ENCODE assay signal across 8 cellular contexts in genomic region chr11:62771144-62772021, GRCh38. TPM values are rescaled to one million over a fixed set of nuclear protein-coding genes. Genes with fewer than 3 reads are reported as not detected.
DNase-seq lines count a peak whose midpoint lies in the region; ATAC-seq, FAIRE-seq and TF ChIP-seq lines count a peak whose summit lies in the region.

Gene TAF6L (plus strand): TSS chr11:62771396. CDS start chr11:62775784, 4,388 bp downstream.

- H3K27me3 ChIP-seq in breast epithelium (no peaks in the 10 kb centered on the region), small intestine (ENCODE audit: control insufficient read depth in 2 of 2, insufficient read depth in 2 of 2, low read length in 2 of 2) (no peaks in the 10 kb centered on the region)

- intact Hi-C loops in breast epithelium (cut with DNase I; ENCODE audit: low total_unique reads) = no loop called here

- H3K27ac ChIP-seq in A549 = peak within 1 kb of the TSS; percentile 93 to 94
- peak within 1 kb of the TSS; percentile 84 for H3K27ac ChIP-seq in VCaP
- peak within 1 kb of the TSS; percentile 94 to 98 for H3K27ac ChIP-seq in breast epithelium
- H3K27ac ChIP-seq in small intestine (ENCODE audit: low read depth in 1 of 2, low read length in 1 of 2) = peak within 1 kb of the TSS; percentile 83 to 96

- TF ChIP-seq RAD21 in A549 (conservative IDR thresholded peaks at IDR 0.05 in 1 of 2, IDR thresholded peaks at IDR 0.05 in 1 of 2) = no peak

- peak; percentile 55 for TF ChIP-seq POLR2A in A549 (IDR thresholded peaks at IDR 0.05; ENCODE audit: low read length)
- no peak for TF ChIP-seq POLR2A in breast epithelium (IDR thresholded peaks at IDR 0.05)

- H3K4me3 ChIP-seq in A549 (peak within 1 kb of the TSS; percentile 78), breast epithelium (peak within 1 kb of the TSS; percentile 60 to 88 (median 68)), small intestine (ENCODE audit: low read depth in 1 of 2, low read length in 2 of 2) (peak within 1 kb of the TSS; percentile 58 to 63)

- CTCF ChIA-PET in A549 (lab: Yijun Ruan, JAX) = interaction anchor here (0.7 to 13.8 kb wide), 6 partner anchors 10 to 159 kb away, joined by 3 to 211 read pairs (median 4); partner anchors contain the start of genes POLR2G and TMEM179B

- FAIRE-seq in A549 (lab: Jason Lieb, UNC) = no peak
- FAIRE-seq in small intestine (lab: Jason Lieb, UNC) = no peak

- 2% methylated on average over 40 of the region's 60 CpGs for WGBS in A549 (ENCODE audit: missing lambda C conversion rate)
- 2 to 3% (median 2%) methylated on average over 49 to 60 of the region's 60 CpGs for WGBS in small intestine, 3 donors

- peak within 1 kb of the TSS; percentile 75 for H3K4me2 ChIP-seq in A549

- no peak for TF ChIP-seq EP300 in A549 (IDR thresholded peaks at IDR 0.05)

- H3K9me3 ChIP-seq in A549 (no peaks in the 10 kb centered on the region), breast epithelium (no peaks in the 10 kb centered on the region), small intestine (ENCODE audit: control insufficient read depth, low read depth) (no peaks in the 10 kb centered on the region)

- H3K4me1 ChIP-seq in A549 (peaks cover 15% of the 10 kb centered on the region), breast epithelium (peaks cover 8 to 9% of the 10 kb centered on the region in 2 donors), small intestine (ENCODE audit: control insufficient read depth in 2 of 2, insufficient read depth in 1 of 2, low read depth in 1 of 2, low read length in 1 of 2) (peaks cover 0 to 3% of the 10 kb centered on the region in 2 donors)

- peak; percentile 97 to 98 for DNase-seq in A549 (ENCODE audit: low read depth in 1 of 2, low spot score in 1 of 2)
- DNase-seq in NCI-H2171 (lab: John Stamatoyannopoulos, UW) = peak; percentile 97
- DNase-seq in breast epithelium (ENCODE audit: low spot score in 2 of 2) = peak; percentile 98 to 99
- peak; percentile 99 for DNase-seq in iPS-NIHi11 (ENCODE audit: low spot score)
- peak; percentile 99 for DNase-seq in small intestine

- H3K36me3 ChIP-seq in breast epithelium (peaks cover 1% of the 10 kb centered on the region), small intestine (ENCODE audit: control insufficient read depth in 2 of 2, insufficient read depth in 2 of 2, low read length in 2 of 2) (peaks cover 7 to 9% of the 10 kb centered on the region in 2 donors)

- peak; percentile 96 to 97 for ATAC-seq in A549
- ATAC-seq in GM18861 (IDR thresholded peaks at IDR 0.05; ENCODE audit: unreplicated experiment) = peak; percentile 75
- peak; percentile 69 for ATAC-seq in HG03097 (IDR thresholded peaks at IDR 0.05; ENCODE audit: low FRiP score, unreplicated experiment)

- POLR2A ChIA-PET in A549 (lab: Yijun Ruan, JAX) = interaction anchor here (0.5 to 6.8 kb wide), 12 partner anchors 9 to 180 kb away, joined by 3 to 63 read pairs (median 6); partner anchors contain the start of genes B3GAT3, C11orf98, CSKMT and HNRNPUL2

- no peak for TF ChIP-seq CTCF in A549 (IDR thresholded peaks at IDR 0.05)
- no peak for TF ChIP-seq CTCF in VCaP (conservative IDR thresholded peaks at IDR 0.05)
- TF ChIP-seq CTCF in breast epithelium (IDR thresholded peaks at IDR 0.05) = no peak

TF ChIP-seq in A549, 52 proteins besides CTCF, POLR2A, EP300 and RAD21:
- no peak for TF ChIP-seq CEBPB (IDR thresholded peaks at IDR 0.05)
- TF ChIP-seq JUN (IDR thresholded peaks at IDR 0.05) = peak; percentile 52 to 76; a peak in 4 of 5 replicates
- 0 out of 2 replicates have a peak, but pooled peaks have one; percentile 48 for TF ChIP-seq PHF8 (IDR thresholded peaks at IDR 0.05; ENCODE audit: borderline replicate concordance, low read depth)
- 0 out of 3 replicates have a peak, but pooled peaks have one; percentile 50 for TF ChIP-seq BCL3 (IDR thresholded peaks at IDR 0.05)
- TF ChIP-seq SREBF2 (IDR thresholded peaks at IDR 0.05) = no peak
- TF ChIP-seq EHF (CRISPR knock-in tag; IDR thresholded peaks at IDR 0.05) = no peak
- TF ChIP-seq CHD4 (IDR thresholded peaks at IDR 0.05; ENCODE audit: borderline replicate concordance) = 0 out of 2 replicates have a peak, but pooled peaks have one; percentile 31
- peak; percentile 94 for TF ChIP-seq MAZ (IDR thresholded peaks at IDR 0.05; ENCODE audit: borderline replicate concordance, low read depth, low read length)
- TF ChIP-seq RCOR1 (IDR thresholded peaks at IDR 0.05; ENCODE audit: low read depth, low read length) = 0 out of 2 replicates have a peak, but pooled peaks have one; percentile 78
- TF ChIP-seq CBX8 (IDR thresholded peaks at IDR 0.05) = no peak
- TF ChIP-seq TP53 (CRISPR knock-in tag; IDR thresholded peaks at IDR 0.05) = peak; percentile 3; the same call in 1 of the 2 replicates
- no peak for TF ChIP-seq NPAS2 (CRISPR knock-in tag; IDR thresholded peaks at IDR 0.05; ENCODE audit: borderline replicate concordance)
- no peak for TF ChIP-seq ZSCAN20 (CRISPR knock-in tag; IDR thresholded peaks at IDR 0.05)
- peak; percentile 96 for TF ChIP-seq USF2 (IDR thresholded peaks at IDR 0.05)
- TF ChIP-seq HDAC2 (IDR thresholded peaks at IDR 0.05) = peak; percentile 87
- TF ChIP-seq KDM1A (IDR thresholded peaks at IDR 0.05; ENCODE audit: low read depth) = peak; percentile 96
- peak; percentile 42 for TF ChIP-seq CHD2 (IDR thresholded peaks at IDR 0.05; ENCODE audit: low read length, partially characterized antibody)
- TF ChIP-seq GATA3 (IDR thresholded peaks at IDR 0.05; ENCODE audit: borderline replicate concordance) = peak; percentile 16
- TF ChIP-seq PBX3 (IDR thresholded peaks at IDR 0.05) = no peak
- peak; percentile 61; the same call in 1 of the 2 replicates for TF ChIP-seq E2F6 (IDR thresholded peaks at IDR 0.05; ENCODE audit: borderline replicate concordance, low read depth)
- peak; percentile 79 for TF ChIP-seq MAX (IDR thresholded peaks at IDR 0.05)

RNA-seq across cellular contexts. Expression of gene TAF6L, which starts in this region (rescaled TPM):
- polyA plus RNA-seq in A549 (2011; rRNA removed) = 14.0 and 17.5 TPM in 2 replicates
- 21.2 and 24.5 TPM in 2 replicates for polyA plus RNA-seq in A549 (2012; cell fraction: cytosol; rRNA removed)
- 87.4 and 96.2 TPM in 2 replicates for polyA plus RNA-seq in A549 (2012; cell fraction: nucleus; rRNA removed)
- polyA plus RNA-seq in A549 (2017; fragmentation: RNase III; extraction: RNeasy Plus Mini Kit Qiagen cat#74134 plus additional on column Dnase treatment) = 20.8 to 23.5 TPM (median 22.7 TPM) in 3 replicates
- 21.0 and 26.0 TPM in 2 replicates for polyA minus RNA-seq in A549 (2011; rRNA and poly(A)+ RNA removed)
- 10 to 100 TPM; 14.1 to 20.8 (median 20.5) TPM for total RNA-seq in breast epithelium
- polyA plus RNA-seq in small intestine = 10 to 100 TPM; 13.5 to 17.3 (median 16.1) TPM

Comparison
In these comparisons a context has a peak if more than half of its experiments do, and no peak if none do; other contexts are left out.
1. Peak in every context shown above with its lines: DNase-seq, ATAC-seq, H3K4me3 ChIP-seq and H3K27ac ChIP-seq.